In the genomic region with DNA sequence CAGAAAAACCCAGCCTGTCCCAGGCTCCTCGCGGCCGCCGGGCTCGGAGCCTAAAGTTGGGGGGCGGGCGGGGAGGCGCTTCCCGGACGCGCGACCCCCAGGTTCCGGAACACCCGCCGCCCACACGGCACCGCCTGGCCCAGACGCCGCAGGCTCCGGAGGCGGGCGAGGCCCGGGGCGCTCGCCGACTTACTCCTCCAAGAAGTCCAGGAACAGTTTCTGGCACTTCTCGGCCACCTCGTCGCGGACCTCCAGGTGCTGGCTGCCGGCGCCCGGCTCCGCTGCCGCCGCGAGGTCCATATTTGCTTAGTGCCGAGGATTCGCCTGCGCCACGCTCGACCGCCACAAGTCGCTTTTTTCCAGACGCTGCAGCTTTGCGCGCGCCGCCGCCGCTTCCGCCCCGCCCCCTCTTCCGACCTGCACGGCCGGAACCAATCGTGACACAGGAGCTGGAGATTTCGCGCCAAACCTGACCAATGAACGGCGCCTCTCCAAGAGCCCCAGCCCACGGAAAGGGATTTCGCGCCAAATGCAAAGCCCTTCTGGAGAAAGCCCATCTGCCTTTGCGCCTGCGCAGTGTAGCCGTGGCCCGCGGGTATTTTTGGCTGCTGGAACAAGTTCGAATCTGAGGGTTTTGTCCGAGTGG, we compare ENCODE assay signal across 8 cellular contexts. TPM values are rescaled to one million over a fixed set of nuclear protein-coding genes. Genes with fewer than 3 reads are reported as not detected.
A peak's percentile ranks its signal among the peaks of the same experiment; 100 is the strongest.
DNase-seq lines count a peak whose midpoint lies in the region; ATAC-seq and TF ChIP-seq lines count a peak whose summit lies in the region.

A gene (minus strand): TSS at position 378 of the 646 bp plus-strand sequence. CDS start 78 bp downstream, at position 300.

- peaks cover 17% of the 10 kb centered on the region for H3K4me1 ChIP-seq in thymus (ENCODE audit: control insufficient read depth, insufficient read depth, low read length)

- CTCF ChIA-PET in GM10248 (lab: Yijun Ruan, JAX) = interaction anchor here (0.6 to 1.6 kb wide), 6 partner anchors 10 to 79 kb away, joined by 3 to 11 read pairs (median 4); no protein-coding TSS in a partner anchor

- no peaks in the 10 kb centered on the region for H3K9me3 Mint-ChIP-seq in activated naive CD4-positive, alpha-beta T cell treated with anti-CD3 and anti-CD28 coated beads, Interleukin-2, amount 50 U/mL, for 72 hours
- no peaks in the 10 kb centered on the region for H3K9me3 Mint-ChIP-seq in osteocyte (ENCODE audit: unreplicated experiment)

- no peaks in the 10 kb centered on the region for H3K9me3 ChIP-seq in thymus (ENCODE audit: control insufficient read depth)

- H3K27me3 ChIP-seq in thymus (ENCODE audit: control insufficient read depth, insufficient read depth) = no peaks in the 10 kb centered on the region

- peak within 1 kb of the TSS; percentile 85 for H3K4me3 Mint-ChIP-seq in osteocyte (ENCODE audit: unreplicated experiment)

- ATAC-seq in HG02610 (IDR thresholded peaks at IDR 0.05; ENCODE audit: unreplicated experiment) = peak; percentile 93
- peak; percentile 92 for ATAC-seq in activated naive CD4-positive, alpha-beta T cell treated with anti-CD3 and anti-CD28 coated beads, Interleukin-2, amount 50 U/mL, for 72 hours

- peaks cover 3% of the 10 kb centered on the region for H3K27me3 Mint-ChIP-seq in osteocyte (ENCODE audit: unreplicated experiment)

- H3K4me1 Mint-ChIP-seq in osteocyte (ENCODE audit: unreplicated experiment) = peaks cover 26% of the 10 kb centered on the region

- peak within 1 kb of the TSS; percentile 94 for H3K27ac ChIP-seq in thymus (ENCODE audit: low read depth)

- DNase-seq in GM10248 (ENCODE audit: extremely low spot score) = peak; percentile 98
- DNase-seq in NCI-H1092 treated with DMSO at 0.1 percent for 48 hours (lab: John Stamatoyannopoulos, UW) = peak; percentile 96
- peak; percentile 94 for DNase-seq in SKM-1 (lab: John Stamatoyannopoulos, UW; ENCODE audit: unreplicated experiment)
- peak; percentile 97 to 99 for DNase-seq in activated naive CD4-positive, alpha-beta T cell treated with anti-CD3 and anti-CD28 coated beads, Interleukin-2, amount 50 U/mL, for 72 hours (ENCODE audit: low spot score in 2 of 2)
- peak; percentile 89 to 98 (median 95) for DNase-seq in head of caudate nucleus
- peak; percentile 100 for DNase-seq in osteocyte (ENCODE audit: extremely low spot score, unreplicated experiment)

- intact Hi-C loops in head of caudate nucleus (cut with DNase I) = no loop called here

- H3K36me3 ChIP-seq in thymus (ENCODE audit: control insufficient read depth, insufficient read depth) = peaks cover 10% of the 10 kb centered on the region

- POLR2A ChIA-PET in GM10248 (lab: Yijun Ruan, JAX) = interaction anchor here (0.6 to 1.5 kb wide), 4 partner anchors 9 to 895 kb away, joined by 3 to 6 read pairs (median 4); no protein-coding TSS in a partner anchor

- WGBS in thymus = under 1% methylated on average over 71 of the region's 71 CpGs

- H3K27ac Mint-ChIP-seq in activated naive CD4-positive, alpha-beta T cell treated with anti-CD3 and anti-CD28 coated beads, Interleukin-2, amount 50 U/mL, for 72 hours = peak within 1 kb of the TSS; percentile 95 to 98
- peak within 1 kb of the TSS; percentile 92 for H3K27ac Mint-ChIP-seq in osteocyte (ENCODE audit: unreplicated experiment)

- peak within 1 kb of the TSS; percentile 84 for H3K4me3 ChIP-seq in thymus (ENCODE audit: low read length)

- TF ChIP-seq CTCF in GM10248 (IDR thresholded peaks at IDR 0.05; ENCODE audit: control extremely low read depth, extremely low read depth, low read depth, missing control alignments) = no peak
- TF ChIP-seq CTCF in osteocyte (IDR thresholded peaks at IDR 0.05) = no peak

- H3K36me3 Mint-ChIP-seq in activated naive CD4-positive, alpha-beta T cell treated with anti-CD3 and anti-CD28 coated beads, Interleukin-2, amount 50 U/mL, for 72 hours = peaks cover 38 to 44% of the 10 kb centered on the region in 2 donors
- H3K36me3 Mint-ChIP-seq in osteocyte (ENCODE audit: unreplicated experiment) = peaks cover 7% of the 10 kb centered on the region

RNA-seq across cellular contexts. Expression of the gene that starts here (rescaled TPM):
- 100 to 1,000 TPM; 159 to 249 TPM for total RNA-seq in activated naive CD4-positive, alpha-beta T cell treated with anti-CD3 and anti-CD28 coated beads, Interleukin-2, amount 50 U/mL, for 72 hours
- total RNA-seq in osteocyte = 26.2 and 28.3 TPM in 2 replicates
- 19.5 TPM for polyA plus RNA-seq in thymus

Comparison
In these comparisons a context has a peak if more than half of its experiments do, and no peak if none do; other contexts are left out.
1. Peak in every context shown above with its lines: DNase-seq, ATAC-seq, H3K4me3 ChIP-seq and H3K27ac ChIP-seq.